Comparison of ENCODE assay signal across 8 cellular contexts in genomic region chr9:128420651-128421473, GRCh38. TPM values are rescaled to one million over a fixed set of nuclear protein-coding genes. Genes with fewer than 3 reads are reported as not detected.
DNase-seq lines count a peak whose midpoint lies in the region; ATAC-seq and TF ChIP-seq lines count a peak whose summit lies in the region.

A gene with protein sequence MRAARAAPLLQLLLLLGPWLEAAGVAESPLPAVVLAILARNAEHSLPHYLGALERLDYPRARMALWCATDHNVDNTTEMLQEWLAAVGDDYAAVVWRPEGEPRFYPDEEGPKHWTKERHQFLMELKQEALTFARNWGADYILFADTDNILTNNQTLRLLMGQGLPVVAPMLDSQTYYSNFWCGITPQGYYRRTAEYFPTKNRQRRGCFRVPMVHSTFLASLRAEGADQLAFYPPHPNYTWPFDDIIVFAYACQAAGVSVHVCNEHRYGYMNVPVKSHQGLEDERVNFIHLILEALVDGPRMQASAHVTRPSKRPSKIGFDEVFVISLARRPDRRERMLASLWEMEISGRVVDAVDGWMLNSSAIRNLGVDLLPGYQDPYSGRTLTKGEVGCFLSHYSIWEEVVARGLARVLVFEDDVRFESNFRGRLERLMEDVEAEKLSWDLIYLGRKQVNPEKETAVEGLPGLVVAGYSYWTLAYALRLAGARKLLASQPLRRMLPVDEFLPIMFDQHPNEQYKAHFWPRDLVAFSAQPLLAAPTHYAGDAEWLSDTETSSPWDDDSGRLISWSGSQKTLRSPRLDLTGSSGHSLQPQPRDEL (plus strand): TSS chr9:128420857. CDS start chr9:128420878, 21 bp downstream.

- TF ChIP-seq POLR2A in ovary (IDR thresholded peaks at IDR 0.05) (no peak), uterus (IDR thresholded peaks at IDR 0.05) (no peak)

- in situ Hi-C loops in ACHN (cut with HindIII; ENCODE audit: low pct_ligation_motif_present, low pct_unique_long_range_greater_than_20kb, low sequenced_read_pairs): no loop called here

- peaks cover 10% of the 10 kb centered on the region for H3K4me1 Mint-ChIP-seq in activated naive CD8-positive, alpha-beta T cell treated with anti-CD3 and anti-CD28 coated beads for 36 hours

- H3K4me1 ChIP-seq in ovary (ENCODE audit: insufficient read depth) (peaks cover 10% of the 10 kb centered on the region), uterus (peaks cover 0 to 6% of the 10 kb centered on the region in 2 donors)

- H3K27me3 Mint-ChIP-seq in activated naive CD8-positive, alpha-beta T cell treated with anti-CD3 and anti-CD28 coated beads for 36 hours: peaks cover 40% of the 10 kb centered on the region

- no peaks in the 10 kb centered on the region for H3K9me3 Mint-ChIP-seq in activated naive CD8-positive, alpha-beta T cell treated with anti-CD3 and anti-CD28 coated beads for 36 hours

- peak within 1 kb of the TSS; percentile 53 to 82 for H3K27ac ChIP-seq in ovary
- H3K27ac ChIP-seq in uterus: peak within 1 kb of the TSS; percentile 78 to 93

- H3K9me3 ChIP-seq in ovary: no peaks in the 10 kb centered on the region
- no peaks in the 10 kb centered on the region for H3K9me3 ChIP-seq in uterus

- TF ChIP-seq EP300 in ovary (IDR thresholded peaks at IDR 0.05): no peak

- H3K27ac Mint-ChIP-seq in activated naive CD8-positive, alpha-beta T cell treated with anti-CD3 and anti-CD28 coated beads for 36 hours: no peak within 1 kb of the TSS

- intact Hi-C loops in head of caudate nucleus (cut with DNase I): loop anchor here (10.0 kb wide), 1 partner anchor 146 kb away; the partner anchor contains the start of genes GOLGA2 and SWI5
- intact Hi-C loops in ovary (cut with DNase I): no loop called here
- intact Hi-C loops in uterus (cut with DNase I; ENCODE audit: low total_unique reads): no loop called here

- no peaks in the 10 kb centered on the region for H3K27me3 ChIP-seq in ovary
- H3K27me3 ChIP-seq in uterus: peaks cover 0 to 3% of the 10 kb centered on the region in 2 donors

- peak within 1 kb of the TSS; percentile 76 for H3K4me3 Mint-ChIP-seq in activated naive CD8-positive, alpha-beta T cell treated with anti-CD3 and anti-CD28 coated beads for 36 hours

- H3K4me3 ChIP-seq in ovary (peak within 1 kb of the TSS; percentile 98), uterus (peak within 1 kb of the TSS; percentile 63 to 94)

- H3K36me3 ChIP-seq in ovary (no peaks in the 10 kb centered on the region), uterus (no peaks in the 10 kb centered on the region)

- DNase-seq in ACHN: peak; percentile 52
- DNase-seq in RPMI7951 (ENCODE audit: low read depth): peak; percentile 64
- peak; percentile 58 for DNase-seq in activated naive CD8-positive, alpha-beta T cell treated with anti-CD3 and anti-CD28 coated beads for 36 hours
- DNase-seq in head of caudate nucleus: peak in 35 of 42 donors; percentile 37 to 86 (median 62)
- peak; percentile 65 to 80 (median 76) for DNase-seq in ovary
- DNase-seq in uterus: peak; percentile 69 to 79

- ATAC-seq in GM18517 (IDR thresholded peaks at IDR 0.05; ENCODE audit: unreplicated experiment): peak; percentile 66
- ATAC-seq in HG03066 (IDR thresholded peaks at IDR 0.05; ENCODE audit: low read depth, unreplicated experiment): peak; percentile 70

- WGBS in ovary, 3 donors: 0 to 1% (median 1%) methylated on average over 23 to 59 of the region's 59 CpGs

- no peaks in the 10 kb centered on the region for H3K36me3 Mint-ChIP-seq in activated naive CD8-positive, alpha-beta T cell treated with anti-CD3 and anti-CD28 coated beads for 36 hours

- no peak for TF ChIP-seq CTCF in ovary (IDR thresholded peaks at IDR 0.05)
- peak in 1 of 4 experiments; percentile 7 for TF ChIP-seq CTCF in uterus (IDR thresholded peaks at IDR 0.05)

RNA-seq across cellular contexts. Expression of the gene that starts here (rescaled TPM):
- total RNA-seq in RPMI7951 (2014; rRNA removed; shearing (Covaris generic)): 70.6 and 72.0 TPM in 2 replicates
- total RNA-seq in activated naive CD8-positive, alpha-beta T cell treated with anti-CD3 and anti-CD28 coated beads for 36 hours: 1 to 10 TPM; 1.4 to 2.2 TPM
- total RNA-seq in ovary (10 to 100 TPM; 19.6 to 63.9 (median 45.8) TPM), uterus (10 to 100 TPM; 25.1 to 70.7 (median 39.8) TPM)
- polyA plus RNA-seq in ovary: 10 to 100 TPM; 24.2 to 27.3 TPM

Comparison
In these comparisons a context has a peak if more than half of its experiments do, and no peak if none do; other contexts are left out.
1. Peak in every context shown above with its lines: DNase-seq, ATAC-seq, H3K4me3 ChIP-seq and H3K27ac ChIP-seq.
2. RNA of the gene that starts here (total RNA-seq): 70.6 to 72.0 TPM in RPMI7951, 25.1 to 70.7 TPM in uterus and 19.6 to 63.9 TPM in ovary; 1.4 to 2.2 TPM in activated naive CD8-positive, alpha-beta T cell treated with anti-CD3 and anti-CD28 coated beads for 36 hours; every median in the first group is over 4 times any median in the second.